10 cellular contexts compared by ENCODE assay signal in the genomic region with DNA sequence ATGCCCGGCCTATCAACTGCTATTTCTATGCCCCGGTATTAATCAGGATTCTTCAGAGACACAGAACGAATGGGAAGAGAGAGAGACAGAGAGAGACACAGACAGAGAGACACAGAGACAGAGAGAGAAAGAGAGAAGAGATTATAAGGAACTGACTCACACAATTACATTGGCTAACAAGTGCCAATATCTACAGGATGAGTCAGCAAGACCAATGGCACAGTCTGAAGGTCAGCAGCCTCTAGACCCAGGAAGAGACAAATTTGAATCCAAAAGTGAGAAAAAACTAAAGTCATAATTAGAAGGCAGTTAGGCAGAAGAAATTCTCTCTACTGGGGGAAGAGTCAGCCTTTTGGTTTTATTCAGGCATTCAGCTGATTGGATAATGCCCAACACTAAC.
DNase-seq lines count a peak whose midpoint lies in the region; ATAC-seq and TF ChIP-seq lines count a peak whose summit lies in the region.
"Had no signal": no experiment of that assay in that cellular context is flagged by ENCODE, and none has a peak within 500 bp of the region (broad histone marks: within the 10 kb centered on the region; RNA-seq: fewer than 3 reads in every experiment).

No MANE protein-coding gene starts in this region.

- peak overlapping the region; percentile 5 for H3K27ac Mint-ChIP-seq in activated CD8-positive, alpha-beta T cell treated with anti-CD3 and anti-CD28 coated beads, Interleukin-2, amount 10 ng/mL, durations not matched to agents 7 days and 5 days

- H3K27me3 ChIP-seq in A673 (replicated peaks; ENCODE audit: insufficient read depth, low read depth, low read length, poor library complexity): no peaks in the 10 kb centered on the region
- H3K27me3 ChIP-seq: SJSA1, uterus had no signal

- H3K9me3 ChIP-seq in A673 (ENCODE audit: low read depth, low read length, poor library complexity, severe bottlenecking): no peaks in the 10 kb centered on the region
- H3K9me3 ChIP-seq: SJSA1, uterus had no signal

- H3K27me3 Mint-ChIP-seq in activated CD8-positive, alpha-beta T cell treated with anti-CD3 and anti-CD28 coated beads, Interleukin-2, amount 10 ng/mL, durations not matched to agents 7 days and 5 days (ENCODE audit: low read depth): no peaks in the 10 kb centered on the region

- H3K27ac ChIP-seq in A673 (ENCODE audit: low read depth, low read length, poor library complexity, severe bottlenecking): no peak overlapping the region
- H3K27ac ChIP-seq: SJSA1, uterus had no signal

- no TSS peak for BruUV-seq in A673 (replicated peaks; lab: Mats Ljungman, UMichigan)

- CTCF ChIA-PET in activated CD8-positive, alpha-beta T cell treated with anti-CD3 and anti-CD28 coated beads, Interleukin-2, amount 10 ng/mL, durations not matched to agents 7 days and 5 days (lab: Charles Lee): no interaction called here
- CTCF ChIA-PET in A673 (lab: Charles Lee): no interaction called here

- TF ChIP-seq CTCF in A673 (conservative IDR thresholded peaks at IDR 0.05; ENCODE audit: low read depth, low read length): no peak

- H3K4me3 Mint-ChIP-seq in activated CD8-positive, alpha-beta T cell treated with anti-CD3 and anti-CD28 coated beads, Interleukin-2, amount 10 ng/mL, durations not matched to agents 7 days and 5 days: no peak overlapping the region

- no peaks in the 10 kb centered on the region for H3K4me1 ChIP-seq in A673 (ENCODE audit: insufficient read depth, low read length, poor library complexity, severe bottlenecking)
- H3K4me1 ChIP-seq: uterus had no signal

- peaks cover 3% of the 10 kb centered on the region for H3K4me1 Mint-ChIP-seq in activated CD8-positive, alpha-beta T cell treated with anti-CD3 and anti-CD28 coated beads, Interleukin-2, amount 10 ng/mL, durations not matched to agents 7 days and 5 days (ENCODE audit: low read depth)

- POLR2A ChIA-PET in activated CD8-positive, alpha-beta T cell treated with anti-CD3 and anti-CD28 coated beads, Interleukin-2, amount 10 ng/mL, durations not matched to agents 7 days and 5 days (lab: Charles Lee): no interaction called here
- POLR2A ChIA-PET in A673 (lab: Charles Lee; ENCODE audit: low non-redundant PET): no interaction called here

- intact Hi-C loops in left colon (cut with DNase I, micrococcal nuclease) (no loop called here), A673 (cut with micrococcal nuclease; ENCODE audit: unreplicated experiment) (no loop called here)

- DNase-seq in AG20443 (ENCODE audit: low spot score): peak; percentile 61
- DNase-seq in HPDE6-E6E7 (ENCODE audit: extremely low spot score): peak; percentile 9
- no peak for DNase-seq in activated CD8-positive, alpha-beta T cell treated with anti-CD3 and anti-CD28 coated beads, Interleukin-2, amount 10 ng/mL, durations not matched to agents 7 days and 5 days
- DNase-seq in left colon: no peak
- no peak for DNase-seq in amygdala (lab: John Stamatoyannopoulos, UW)
- DNase-seq in islet precursor cell: no peak
- no peak for DNase-seq in NCI-H82 (lab: John Stamatoyannopoulos, UW)
- no peak for DNase-seq in A673 (ENCODE audit: low spot score)
- DNase-seq: uterus had no signal

- H3K36me3 ChIP-seq in A673 (ENCODE audit: insufficient read depth, low read length, poor library complexity, severe bottlenecking): no peaks in the 10 kb centered on the region
- H3K36me3 ChIP-seq: SJSA1, uterus had no signal

- peaks cover 16% of the 10 kb centered on the region for H3K36me3 Mint-ChIP-seq in activated CD8-positive, alpha-beta T cell treated with anti-CD3 and anti-CD28 coated beads, Interleukin-2, amount 10 ng/mL, durations not matched to agents 7 days and 5 days (ENCODE audit: low read depth)

- no peaks in the 10 kb centered on the region for H3K9me3 Mint-ChIP-seq in activated CD8-positive, alpha-beta T cell treated with anti-CD3 and anti-CD28 coated beads, Interleukin-2, amount 10 ng/mL, durations not matched to agents 7 days and 5 days (ENCODE audit: insufficient read depth)

- H3K4me3 ChIP-seq in A673 (ENCODE audit: low read depth, low read length, poor library complexity, severe bottlenecking): no peak overlapping the region
- H3K4me3 ChIP-seq: SJSA1, uterus had no signal

- ATAC-seq in activated CD8-positive, alpha-beta T cell treated with anti-CD3 and anti-CD28 coated beads, Interleukin-2, amount 10 ng/mL, durations not matched to agents 7 days and 5 days: no peak
- peak; percentile 96 for ATAC-seq in left colon

Comparison
In these comparisons a context has a peak if more than half of its experiments do, and no peak if none do; other contexts are left out.
1. DNase-seq: peak in AG20443 (single experiment) and HPDE6-E6E7 (single experiment); none in activated CD8-positive, alpha-beta T cell treated with anti-CD3 and anti-CD28 coated beads, Interleukin-2, amount 10 ng/mL, durations not matched to agents 7 days and 5 days (single experiment), left colon (0 of 2), amygdala (0 of 56), islet precursor cell (single experiment), NCI-H82 (single experiment) and A673 (single experiment).